Comparison of ENCODE assay signal across 1 cellular context in the genomic region with DNA sequence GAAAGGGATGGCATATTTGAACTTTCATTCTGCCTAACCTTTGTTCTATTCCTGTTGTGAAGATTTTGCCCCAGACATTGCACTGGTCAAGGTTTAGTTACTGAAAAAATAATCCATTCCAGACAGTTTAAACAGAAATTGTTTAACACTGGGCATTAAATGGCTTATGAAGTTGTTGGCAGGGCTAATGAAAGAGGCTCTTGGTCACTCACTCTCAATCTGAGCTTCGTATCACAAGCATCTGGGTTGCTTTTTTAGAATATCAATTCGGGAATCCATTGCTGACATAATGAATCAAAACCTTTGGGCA.
TF ChIP-seq lines count a peak whose summit lies in the region.

No MANE protein-coding gene starts in this region.

TF ChIP-seq in SK-N-SH treated with all-trans-retinoic acid at 6 μM for 48 hours, 23 proteins besides CTCF, POLR2A, EP300 and RAD21 (continued from another document):
- no peak for TF ChIP-seq POU6F1 (CRISPR knock-in tag; IDR thresholded peaks at IDR 0.05; ENCODE audit: borderline replicate concordance, low read depth)
- TF ChIP-seq ZNF565 (CRISPR knock-in tag; conservative IDR thresholded peaks at IDR 0.05; ENCODE audit: low read depth): no peak
- TF ChIP-seq SNAI2 (CRISPR knock-in tag; IDR thresholded peaks at IDR 0.05): no peak
- TF ChIP-seq RARB (CRISPR knock-in tag; IDR thresholded peaks at IDR 0.05): no peak
- TF ChIP-seq CSDC2 (CRISPR knock-in tag; IDR thresholded peaks at IDR 0.05): no peak
